20 cellular contexts compared by ENCODE assay signal in the genomic region with DNA sequence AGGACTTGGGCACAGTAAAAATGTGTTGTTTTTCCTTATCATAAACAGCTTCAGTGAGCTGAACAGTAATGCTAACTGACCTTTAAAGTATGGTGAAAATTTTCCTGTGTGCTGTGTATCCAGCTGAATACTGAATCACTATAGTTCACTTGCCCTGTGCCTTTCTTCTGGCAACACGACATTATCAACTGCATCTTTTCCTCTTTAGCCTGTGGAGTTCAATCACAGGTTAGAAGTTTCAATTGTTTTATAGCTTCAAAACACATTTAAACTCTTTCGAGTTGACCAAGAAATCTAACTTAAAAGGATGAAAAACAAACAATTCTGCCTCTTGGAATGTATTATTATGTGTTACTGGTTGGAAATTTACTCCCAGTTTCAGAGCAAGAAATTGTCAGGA.
"Had no signal": no experiment of that assay in that cellular context is flagged by ENCODE, and none has a peak within 500 bp of the region (broad histone marks: within the 10 kb centered on the region; RNA-seq: fewer than 3 reads in every experiment).

No MANE protein-coding gene starts in this region.

- H3K27me3 Mint-ChIP-seq: activated CD4-positive, alpha-beta T cell treated with anti-CD3 and anti-CD28 coated beads, Interleukin-2, amount 10 ng/mL, durations not matched to agents 7 days and 5 days; activated naive CD4-positive, alpha-beta T cell treated with anti-CD3 and anti-CD28 coated beads, Interleukin-2, amount 10 ng/mL, durations not matched to agents 7 days and 5 days; activated naive CD8-positive, alpha-beta T cell treated with anti-CD3 and anti-CD28 coated beads, Interleukin-2, amount 50 U/mL, for 24 hours; central memory CD8-positive, alpha-beta T cell; stimulated activated memory B cell treated with anti-CD40 and anti-IgM and Interleukin-4, amounts not matched to agents 10 μg/mL and 1 μg/mL and 100 μg/mL, for 72 hours had no signal

- H3K4me1 Mint-ChIP-seq: activated CD4-positive, alpha-beta T cell treated with anti-CD3 and anti-CD28 coated beads, Interleukin-2, amount 10 ng/mL, durations not matched to agents 7 days and 5 days; activated naive CD4-positive, alpha-beta T cell treated with anti-CD3 and anti-CD28 coated beads, Interleukin-2, amount 10 ng/mL, durations not matched to agents 7 days and 5 days; activated naive CD8-positive, alpha-beta T cell treated with anti-CD3 and anti-CD28 coated beads, Interleukin-2, amount 50 U/mL, for 24 hours; central memory CD8-positive, alpha-beta T cell; stimulated activated memory B cell treated with anti-CD40 and anti-IgM and Interleukin-4, amounts not matched to agents 10 μg/mL and 1 μg/mL and 100 μg/mL, for 72 hours had no signal

- H3K27me3 ChIP-seq: brain microvascular endothelial cell, colonic mucosa, left lung, upper lobe of right lung had no signal

- ATAC-seq: activated CD8-positive, alpha-beta T cell treated with anti-CD3 and anti-CD28 coated beads, Interleukin-2, amount 10 ng/mL, durations not matched to agents 7 days and 5 days; activated naive CD8-positive, alpha-beta T cell treated with anti-CD3 and anti-CD28 coated beads, Interleukin-2, amount 50 U/mL, for 24 hours; activated T-cell treated with anti-CD3 and anti-CD28 coated beads, Interleukin-2, amount 50 U/mL, for 4 hours; left lung; sciatic nerve; stimulated activated memory B cell treated with anti-CD40 and anti-IgM and Interleukin-4, amounts not matched to agents 10 μg/mL and 1 μg/mL and 100 μg/mL, for 72 hours; upper lobe of right lung had no signal

- H3K4me3 Mint-ChIP-seq: activated CD4-positive, alpha-beta T cell treated with anti-CD3 and anti-CD28 coated beads, Interleukin-2, amount 10 ng/mL, durations not matched to agents 7 days and 5 days; activated CD8-positive, alpha-beta T cell treated with anti-CD3 and anti-CD28 coated beads, Interleukin-2, amount 10 ng/mL, durations not matched to agents 7 days and 5 days; activated naive CD4-positive, alpha-beta T cell treated with anti-CD3 and anti-CD28 coated beads, Interleukin-2, amount 10 ng/mL, durations not matched to agents 7 days and 5 days; activated naive CD8-positive, alpha-beta T cell treated with anti-CD3 and anti-CD28 coated beads, Interleukin-2, amount 50 U/mL, for 24 hours; activated T-cell treated with anti-CD3 and anti-CD28 coated beads, Interleukin-2, amount 50 U/mL, for 4 hours; central memory CD8-positive, alpha-beta T cell; stimulated activated memory B cell treated with anti-CD40 and anti-IgM and Interleukin-4, amounts not matched to agents 10 μg/mL and 1 μg/mL and 100 μg/mL, for 72 hours had no signal

- H3K4me1 ChIP-seq: colonic mucosa, left lung, prostate gland, upper lobe of right lung had no signal

- H3K4me3 ChIP-seq: colonic mucosa, left lung, prostate gland, thoracic aorta, upper lobe of right lung had no signal

- DNase-seq: activated CD4-positive, alpha-beta T cell treated with anti-CD3 and anti-CD28 coated beads, Interleukin-2, amount 10 ng/mL, durations not matched to agents 7 days and 5 days; activated CD8-positive, alpha-beta T cell treated with anti-CD3 and anti-CD28 coated beads, Interleukin-2, amount 10 ng/mL, durations not matched to agents 7 days and 5 days; activated naive CD4-positive, alpha-beta T cell treated with anti-CD3 and anti-CD28 coated beads, Interleukin-2, amount 10 ng/mL, durations not matched to agents 7 days and 5 days; activated naive CD8-positive, alpha-beta T cell treated with anti-CD3 and anti-CD28 coated beads, Interleukin-2, amount 50 U/mL, for 24 hours; activated T-cell treated with anti-CD3 and anti-CD28 coated beads, Interleukin-2, amount 50 U/mL, for 4 hours; aorta; brain microvascular endothelial cell; colonic mucosa; kidney; left lung; midbrain; stimulated activated CD4-positive, alpha-beta T cell treated with anti-CD3 and anti-CD28 coated beads, Interleukin-4, amount 100 ng/mL, for 4 hours; T-helper 1 cell; T-helper 9 cell; upper lobe of right lung had no signal

- H3K36me3 ChIP-seq: brain microvascular endothelial cell, colonic mucosa, left lung, prostate gland, thoracic aorta, upper lobe of right lung had no signal

- H3K36me3 Mint-ChIP-seq: activated naive CD4-positive, alpha-beta T cell treated with anti-CD3 and anti-CD28 coated beads, Interleukin-2, amount 10 ng/mL, durations not matched to agents 7 days and 5 days had no signal

- H3K27ac Mint-ChIP-seq: activated CD4-positive, alpha-beta T cell treated with anti-CD3 and anti-CD28 coated beads, Interleukin-2, amount 10 ng/mL, durations not matched to agents 7 days and 5 days; activated CD8-positive, alpha-beta T cell treated with anti-CD3 and anti-CD28 coated beads, Interleukin-2, amount 10 ng/mL, durations not matched to agents 7 days and 5 days; activated naive CD4-positive, alpha-beta T cell treated with anti-CD3 and anti-CD28 coated beads, Interleukin-2, amount 10 ng/mL, durations not matched to agents 7 days and 5 days; activated naive CD8-positive, alpha-beta T cell treated with anti-CD3 and anti-CD28 coated beads, Interleukin-2, amount 50 U/mL, for 24 hours; stimulated activated memory B cell treated with anti-CD40 and anti-IgM and Interleukin-4, amounts not matched to agents 10 μg/mL and 1 μg/mL and 100 μg/mL, for 72 hours had no signal

- H3K9me3 ChIP-seq: colonic mucosa, prostate gland, upper lobe of right lung had no signal

- H3K27ac ChIP-seq: brain microvascular endothelial cell, colonic mucosa, left lung, prostate gland, thoracic aorta, upper lobe of right lung had no signal
